In genomic region chr7:31316876-31317275, GRCh38 we compare ENCODE assay signal across 42 cellular contexts. TPM values are rescaled to one million over a fixed set of nuclear protein-coding genes. Genes with fewer than 3 reads are reported as not detected.
"Had no signal": no experiment of that assay in that cellular context is flagged by ENCODE, and none has a peak within 500 bp of the region (broad histone marks: within the 10 kb centered on the region; RNA-seq: fewer than 3 reads in every experiment).

No MANE protein-coding gene starts in this region.

- H3K4me1 Mint-ChIP-seq: activated naive CD4-positive, alpha-beta T cell treated with anti-CD3 and anti-CD28 coated beads, Interleukin-2, amount 10 ng/mL, durations not matched to agents 7 days and 5 days; activated naive CD4-positive, alpha-beta T cell treated with anti-CD3 and anti-CD28 coated beads, Interleukin-2, amount 50 U/mL, for 24 hours; activated naive CD8-positive, alpha-beta T cell treated with anti-CD3 and anti-CD28 coated beads for 36 hours; activated naive CD8-positive, alpha-beta T cell treated with anti-CD3 and anti-CD28 coated beads, Interleukin-2, amount 10 ng/mL, durations not matched to agents 7 days and 5 days; activated naive CD8-positive, alpha-beta T cell treated with anti-CD3 and anti-CD28 coated beads, Interleukin-2, amount 50 U/mL, for 24 hours; activated T-helper 17 cell treated with anti-CD3 and anti-CD28 coated beads, Interleukin-2, amount 50 U/mL, for 72 hours; central memory CD8-positive, alpha-beta T cell had no signal

- H3K4me1 ChIP-seq: adrenal gland, ascending aorta, body of pancreas, breast epithelium had no signal

- H3K36me3 Mint-ChIP-seq: activated naive CD4-positive, alpha-beta T cell treated with anti-CD3 and anti-CD28 coated beads, Interleukin-2, amount 10 ng/mL, durations not matched to agents 7 days and 5 days; activated naive CD4-positive, alpha-beta T cell treated with anti-CD3 and anti-CD28 coated beads, Interleukin-2, amount 50 U/mL, for 24 hours; activated naive CD4-positive, alpha-beta T cell treated with anti-CD3 and anti-CD28 coated beads, Interleukin-2, amount 50 U/mL, for 72 hours; activated naive CD8-positive, alpha-beta T cell; activated naive CD8-positive, alpha-beta T cell treated with anti-CD3 and anti-CD28 coated beads for 36 hours; activated naive CD8-positive, alpha-beta T cell treated with anti-CD3 and anti-CD28 coated beads, Interleukin-2, amount 10 ng/mL, durations not matched to agents 7 days and 5 days; brain had no signal

- H3K4me3 ChIP-seq: adrenal gland, ascending aorta, body of pancreas, breast epithelium, cardiac muscle cell had no signal

- ATAC-seq: activated naive CD4-positive, alpha-beta T cell treated with anti-CD3 and anti-CD28 coated beads, Interleukin-2, amount 50 U/mL, for 72 hours; activated naive CD8-positive, alpha-beta T cell treated with anti-CD3 and anti-CD28 coated beads, Interleukin-2, amount 50 U/mL, for 24 hours; activated T-cell treated with anti-CD3 and anti-CD28 coated beads, Interleukin-2, amount 50 U/mL, for 4 hours; activated T-helper 17 cell treated with anti-CD3 and anti-CD28 coated beads, Interleukin-2, amount 50 U/mL, for 72 hours; body of pancreas had no signal

- H3K9me3 Mint-ChIP-seq: activated naive CD4-positive, alpha-beta T cell treated with anti-CD3 and anti-CD28 coated beads for 36 hours; activated naive CD4-positive, alpha-beta T cell treated with anti-CD3 and anti-CD28 coated beads, Interleukin-2, amount 10 ng/mL, durations not matched to agents 7 days and 5 days; activated naive CD4-positive, alpha-beta T cell treated with anti-CD3 and anti-CD28 coated beads, Interleukin-2, amount 50 U/mL, for 24 hours; activated naive CD4-positive, alpha-beta T cell treated with anti-CD3 and anti-CD28 coated beads, Interleukin-2, amount 50 U/mL, for 72 hours; activated naive CD8-positive, alpha-beta T cell treated with anti-CD3 and anti-CD28 coated beads for 36 hours; activated naive CD8-positive, alpha-beta T cell treated with anti-CD3 and anti-CD28 coated beads, Interleukin-2, amount 10 ng/mL, durations not matched to agents 7 days and 5 days; activated naive CD8-positive, alpha-beta T cell treated with anti-CD3 and anti-CD28 coated beads, Interleukin-2, amount 50 U/mL, for 24 hours; activated T-cell treated with anti-CD3 and anti-CD28 coated beads, Interleukin-2, amount 50 U/mL, for 4 hours; activated T-helper 1 cell treated with anti-CD3 and anti-CD28 coated beads, Interleukin-12 subunit alpha, Interleukin-12 subunit beta, Interleukin-2, Interleukin-4 antibody, amounts not matched to agents 30 ng/mL and 10 ng/mL and 1 ng/mL, durations not matched to agents 14 hours and 24 hours and 36 hours; activated T-helper 17 cell treated with anti-CD3 and anti-CD28 coated beads, Interleukin-2, amount 50 U/mL, for 72 hours; activated T-helper 2 cell treated with anti-CD3 and anti-CD28 coated beads, Interferon-gamma antibody, Interleukin-2, Interleukin-4, amounts not matched to agents 10 μg/mL and 5 μg/mL and 100 μg/mL, durations not matched to agents 14 hours and 24 hours and 36 hours; central memory CD8-positive, alpha-beta T cell had no signal

- H3K4me3 Mint-ChIP-seq: activated naive CD4-positive, alpha-beta T cell treated with anti-CD3 and anti-CD28 coated beads for 36 hours; activated naive CD4-positive, alpha-beta T cell treated with anti-CD3 and anti-CD28 coated beads, Interleukin-2, amount 10 ng/mL, durations not matched to agents 7 days and 5 days; activated naive CD4-positive, alpha-beta T cell treated with anti-CD3 and anti-CD28 coated beads, Interleukin-2, amount 50 U/mL, for 24 hours; activated naive CD8-positive, alpha-beta T cell; activated naive CD8-positive, alpha-beta T cell treated with anti-CD3 and anti-CD28 coated beads for 36 hours; activated naive CD8-positive, alpha-beta T cell treated with anti-CD3 and anti-CD28 coated beads, Interleukin-2, amount 10 ng/mL, durations not matched to agents 7 days and 5 days; activated naive CD8-positive, alpha-beta T cell treated with anti-CD3 and anti-CD28 coated beads, Interleukin-2, amount 50 U/mL, for 24 hours; activated T-cell treated with anti-CD3 and anti-CD28 coated beads, Interleukin-2, amount 50 U/mL, for 24 hours; activated T-cell treated with anti-CD3 and anti-CD28 coated beads, Interleukin-2, amount 50 U/mL, for 4 hours; activated T-helper 1 cell treated with anti-CD3 and anti-CD28 coated beads, Interleukin-12 subunit alpha, Interleukin-12 subunit beta, Interleukin-2, Interleukin-4 antibody, amounts not matched to agents 30 ng/mL and 10 ng/mL and 1 ng/mL, durations not matched to agents 14 hours and 24 hours and 36 hours; activated T-helper 17 cell treated with anti-CD3 and anti-CD28 coated beads, Interleukin-2, amount 50 U/mL, for 72 hours; brain; central memory CD8-positive, alpha-beta T cell had no signal

- H3K27ac Mint-ChIP-seq: activated naive CD4-positive, alpha-beta T cell treated with anti-CD3 and anti-CD28 coated beads for 36 hours; activated naive CD4-positive, alpha-beta T cell treated with anti-CD3 and anti-CD28 coated beads, Interleukin-2, amount 10 ng/mL, durations not matched to agents 7 days and 5 days; activated naive CD4-positive, alpha-beta T cell treated with anti-CD3 and anti-CD28 coated beads, Interleukin-2, amount 50 U/mL, for 24 hours; activated naive CD4-positive, alpha-beta T cell treated with anti-CD3 and anti-CD28 coated beads, Interleukin-2, amount 50 U/mL, for 72 hours; activated naive CD8-positive, alpha-beta T cell; activated naive CD8-positive, alpha-beta T cell treated with anti-CD3 and anti-CD28 coated beads for 36 hours; activated naive CD8-positive, alpha-beta T cell treated with anti-CD3 and anti-CD28 coated beads, Interleukin-2, amount 10 ng/mL, durations not matched to agents 7 days and 5 days; activated naive CD8-positive, alpha-beta T cell treated with anti-CD3 and anti-CD28 coated beads, Interleukin-2, amount 50 U/mL, for 24 hours; activated T-cell treated with anti-CD3 and anti-CD28 coated beads, Interleukin-2, amount 50 U/mL, for 24 hours; activated T-helper 1 cell treated with anti-CD3 and anti-CD28 coated beads, Interleukin-12 subunit alpha, Interleukin-12 subunit beta, Interleukin-2, Interleukin-4 antibody, amounts not matched to agents 30 ng/mL and 10 ng/mL and 1 ng/mL, durations not matched to agents 14 hours and 24 hours and 36 hours; activated T-helper 17 cell treated with anti-CD3 and anti-CD28 coated beads, Interleukin-2, amount 50 U/mL, for 72 hours; activated T-helper 2 cell treated with anti-CD3 and anti-CD28 coated beads, Interferon-gamma antibody, Interleukin-2, Interleukin-4, amounts not matched to agents 10 μg/mL and 5 μg/mL and 100 μg/mL, durations not matched to agents 14 hours and 24 hours and 36 hours; brain had no signal

- H3K36me3 ChIP-seq: adrenal gland, ascending aorta, brain microvascular endothelial cell, breast epithelium, cardiac muscle cell had no signal

- H3K27ac ChIP-seq: adrenal gland, ascending aorta, body of pancreas, brain microvascular endothelial cell, breast epithelium, cardiac muscle cell had no signal

- H3K9me3 ChIP-seq: adrenal gland, ascending aorta, body of pancreas, breast epithelium had no signal

- H3K27me3 Mint-ChIP-seq: activated naive CD4-positive, alpha-beta T cell treated with anti-CD3 and anti-CD28 coated beads, Interleukin-2, amount 10 ng/mL, durations not matched to agents 7 days and 5 days; activated naive CD4-positive, alpha-beta T cell treated with anti-CD3 and anti-CD28 coated beads, Interleukin-2, amount 50 U/mL, for 24 hours; activated naive CD8-positive, alpha-beta T cell treated with anti-CD3 and anti-CD28 coated beads for 36 hours; activated naive CD8-positive, alpha-beta T cell treated with anti-CD3 and anti-CD28 coated beads, Interleukin-2, amount 10 ng/mL, durations not matched to agents 7 days and 5 days; activated T-cell treated with anti-CD3 and anti-CD28 coated beads, Interleukin-2, amount 50 U/mL, for 24 hours; activated T-helper 17 cell treated with anti-CD3 and anti-CD28 coated beads, Interleukin-2, amount 50 U/mL, for 72 hours; central memory CD8-positive, alpha-beta T cell had no signal

- FAIRE-seq: astrocyte, bronchial epithelial cell had no signal

- DNase-seq: activated effector memory CD4-positive, alpha-beta T cell treated with anti-CD3 and anti-CD28 coated beads, Interleukin-2, amount 50 U/mL, for 16 hours; activated effector memory CD4-positive, alpha-beta T cell treated with Interleukin-2 at 50 U/mL for 16 hours; activated gamma-delta T cell; activated gamma-delta T cell treated with Interleukin-2 at 50 U/mL for 16 hours; activated naive CD4-positive, alpha-beta T cell; activated naive CD4-positive, alpha-beta T cell treated with anti-CD3 and anti-CD28 coated beads for 36 hours; activated naive CD4-positive, alpha-beta T cell treated with anti-CD3 and anti-CD28 coated beads, Interleukin-2, amount 10 ng/mL, durations not matched to agents 7 days and 5 days; activated naive CD4-positive, alpha-beta T cell treated with anti-CD3 and anti-CD28 coated beads, Interleukin-2, amount 50 U/mL, for 16 hours; activated naive CD4-positive, alpha-beta T cell treated with Interleukin-2 at 50 U/mL for 16 hours; activated naive CD8-positive, alpha-beta T cell treated with anti-CD3 and anti-CD28 coated beads for 36 hours; activated naive CD8-positive, alpha-beta T cell treated with anti-CD3 and anti-CD28 coated beads, Interleukin-2, amount 10 ng/mL, durations not matched to agents 7 days and 5 days; activated naive CD8-positive, alpha-beta T cell treated with anti-CD3 and anti-CD28 coated beads, Interleukin-2, amount 50 U/mL, for 24 hours; activated T-cell treated with anti-CD3 and anti-CD28 coated beads, Interleukin-2, amount 50 U/mL, for 1 hour; activated T-cell treated with anti-CD3 and anti-CD28 coated beads, Interleukin-2, amount 50 U/mL, for 24 hours; activated T-cell treated with anti-CD3 and anti-CD28 coated beads, Interleukin-2, amount 50 U/mL, for 4 hours; activated T-cell treated with anti-CD3 and anti-CD28 coated beads, Interleukin-2, amount 50 U/mL, for 48 hours; adrenal gland; amniotic stem cell; amygdala; anterior cingulate cortex; aorta; body of pancreas; brain microvascular endothelial cell; caudate nucleus; central memory CD4-positive, alpha-beta T cell; cerebellar nuclear complex had no signal

- H3K27me3 ChIP-seq: adrenal gland, ascending aorta, body of pancreas, brain microvascular endothelial cell, cardiac muscle cell had no signal

RNA-seq across cellular contexts. Expression of gene NEUROD6, which starts 23.6 kb away (rescaled TPM):
- total RNA-seq: activated naive CD4-positive, alpha-beta T cell treated with anti-CD3 and anti-CD28 coated beads for 36 hours; activated naive CD4-positive, alpha-beta T cell treated with anti-CD3 and anti-CD28 coated beads, Interleukin-2, amount 50 U/mL, for 72 hours; activated naive CD8-positive, alpha-beta T cell treated with anti-CD3 and anti-CD28 coated beads for 36 hours; activated naive CD8-positive, alpha-beta T cell treated with anti-CD3 and anti-CD28 coated beads, Interleukin-2, amount 10 ng/mL, durations not matched to agents 7 days and 5 days; activated T-cell treated with anti-CD3 and anti-CD28 coated beads, Interleukin-2, amount 50 U/mL, for 4 hours; activated T-helper 1 cell treated with anti-CD3 and anti-CD28 coated beads, Interleukin-12 subunit alpha, Interleukin-12 subunit beta, Interleukin-2, Interleukin-4 antibody, amounts not matched to agents 30 ng/mL and 10 ng/mL and 1 ng/mL, durations not matched to agents 14 hours and 24 hours and 36 hours; activated T-helper 17 cell treated with anti-CD3 and anti-CD28 coated beads, Interleukin-2, amount 50 U/mL, for 72 hours; activated T-helper 2 cell treated with anti-CD3 and anti-CD28 coated beads, Interferon-gamma antibody, Interleukin-2, Interleukin-4, amounts not matched to agents 10 μg/mL and 5 μg/mL and 100 μg/mL, durations not matched to agents 14 hours and 24 hours and 36 hours; adrenal gland; aorta; ascending aorta; astrocyte; body of pancreas; breast epithelium; bronchial epithelial cell; cardiac muscle cell; cardiac septum; chondrocyte had no signal
- polyA plus RNA-seq: adipose tissue, adrenal gland, aorta, cardiac muscle cell had no signal
